ENCODE assay signal across 10 cellular contexts in the genomic region with DNA sequence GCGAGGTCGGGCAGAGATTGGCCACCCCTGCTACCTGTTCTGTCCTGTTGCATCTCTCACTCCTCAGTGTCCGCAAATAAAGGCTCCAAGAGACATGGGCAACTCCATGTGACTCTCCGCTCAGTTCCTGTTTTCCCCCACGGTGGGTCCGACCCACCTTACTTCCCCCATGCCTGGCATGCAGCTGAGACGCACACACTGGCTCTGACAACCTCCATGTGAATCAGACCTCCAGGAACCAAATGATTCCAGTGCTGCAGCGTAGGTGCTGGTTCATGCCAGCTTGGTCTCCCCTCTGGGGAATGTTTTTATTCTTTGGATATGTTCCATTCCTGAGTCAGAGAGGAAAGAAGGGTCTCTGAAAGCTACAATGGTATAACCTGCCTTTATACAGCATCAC.
DNase-seq lines count a peak whose midpoint lies in the region; ATAC-seq and TF ChIP-seq lines count a peak whose summit lies in the region.
"Had no signal": no experiment of that assay in that cellular context is flagged by ENCODE, and none has a peak within 500 bp of the region (broad histone marks: within the 10 kb centered on the region; RNA-seq: fewer than 3 reads in every experiment).

No MANE protein-coding gene starts in this region.

- H2AFZ ChIP-seq in neuronal stem cell (ENCODE audit: low read length) = no peak overlapping the region

- H2BK5ac ChIP-seq in neuronal stem cell (ENCODE audit: low read length) = no peak overlapping the region

- H3K4ac ChIP-seq in neuronal stem cell (ENCODE audit: low read length) = no peak overlapping the region

- H3K79me1 ChIP-seq in neuronal stem cell (ENCODE audit: low read depth, low read length) = no peaks in the 10 kb centered on the region

- no peaks in the 10 kb centered on the region for H4K20me1 ChIP-seq in BLaER1

- H3K9ac ChIP-seq in BLaER1 = peak overlapping the region; percentile 78
- no peak overlapping the region for H3K9ac ChIP-seq in neuronal stem cell (ENCODE audit: low read depth, low read length, poor library complexity)

- H3K23ac ChIP-seq in neuronal stem cell (ENCODE audit: low read depth, low read length, poor library complexity) = no peak overlapping the region

- no peaks in the 10 kb centered on the region for H3K27me3 ChIP-seq in BLaER1
- no peaks in the 10 kb centered on the region for H3K27me3 ChIP-seq in ascending aorta
- H3K27me3 ChIP-seq in neuronal stem cell (ENCODE audit: control insufficient read depth in 3 of 3, insufficient read depth in 3 of 3, low read depth in 1 of 3, low read length in 3 of 3) = no peaks in the 10 kb centered on the region

- in situ Hi-C loops in GM13976 (cut with MboI; ENCODE audit: low sequenced_read_pairs, unreplicated experiment) = no loop called here

- no peak overlapping the region for H4K91ac ChIP-seq in neuronal stem cell (ENCODE audit: low read depth, low read length, poor library complexity)

- H2BK120ac ChIP-seq in neuronal stem cell (ENCODE audit: low read depth, low read length) = no peak overlapping the region

- H3K9me3 ChIP-seq in BLaER1 (no peaks in the 10 kb centered on the region), ascending aorta (no peaks in the 10 kb centered on the region), neuronal stem cell (replicated peaks in 1 of 2; ENCODE audit: control insufficient read depth in 2 of 2, insufficient read depth in 1 of 2, low read depth in 1 of 2, low read length in 2 of 2) (peaks cover 2 to 13% of the 10 kb centered on the region in 2 donors)

- 0 out of 2 replicates have a peak overlapping the region, but pooled peaks have one; percentile 22 for H3K4me3 ChIP-seq in BLaER1
- no peak overlapping the region for H3K4me3 ChIP-seq in ascending aorta
- no peak overlapping the region for H3K4me3 ChIP-seq in neuronal stem cell (ENCODE audit: low read length in 2 of 2)

- H3K4me2 ChIP-seq in BLaER1 = peak overlapping the region; percentile 97
- H3K4me2 ChIP-seq in neuronal stem cell (ENCODE audit: insufficient read depth, low read length, poor library complexity, severe bottlenecking) = no peak overlapping the region

- no peak overlapping the region for H4K8ac ChIP-seq in neuronal stem cell (ENCODE audit: low read depth, low read length)

- peak overlapping the region; percentile 65 for H3K18ac ChIP-seq in neuronal stem cell (ENCODE audit: low read length)

- H3K14ac ChIP-seq in neuronal stem cell (ENCODE audit: low read length) = peak overlapping the region; percentile 33

- DNase-seq in GM13976 (ENCODE audit: low spot score) (peak; percentile 12), ascending aorta (ENCODE audit: low spot score in 2 of 2) (no peak), neuronal stem cell (ENCODE audit: low spot score) (no peak), NCI-H524 (lab: John Stamatoyannopoulos, UW) (no peak), superior temporal gyrus (ENCODE audit: extremely low spot score) (no peak), left ventricle myocardium superior (no peak)
- DNase-seq: cortex of kidney, NCI-H1092 treated with DMSO at 0.1 percent for 48 hours had no signal

- intact Hi-C loops in ascending aorta (cut with DNase I) = loop anchor here (5.0 kb wide), 1 partner anchor 87 kb away; no protein-coding TSS in a partner anchor
- intact Hi-C loops in left ventricle myocardium superior (cut with micrococcal nuclease) = no loop called here

- H3K4me1 ChIP-seq in BLaER1 = peaks cover 80% of the 10 kb centered on the region
- peaks cover 13 to 40% of the 10 kb centered on the region in 2 donors for H3K4me1 ChIP-seq in ascending aorta
- peaks cover 14 to 18% of the 10 kb centered on the region in 2 donors for H3K4me1 ChIP-seq in neuronal stem cell (ENCODE audit: control insufficient read depth in 2 of 2, insufficient read depth in 1 of 2, low read depth in 1 of 2, low read length in 2 of 2)

- WGBS in neuronal stem cell (ENCODE audit: extremely low coverage in 2 of 2, insufficient read length in 2 of 2, insufficient replicate concordance in 1 of 2), 2 donors = no CpG with 5 or more reads among the region's 8 CpGs

- H2BK12ac ChIP-seq in neuronal stem cell (ENCODE audit: low read length) = no peak overlapping the region

- TF ChIP-seq CTCF in GM13976 (IDR thresholded peaks at IDR 0.05; ENCODE audit: borderline replicate concordance, control extremely low read depth, extremely low read depth, insufficient read depth, missing control alignments) (no peak), ascending aorta (IDR thresholded peaks at IDR 0.05) (no peak)

- peak overlapping the region; percentile 3 for H2AK5ac ChIP-seq in neuronal stem cell (ENCODE audit: low read depth, low read length)

- ATAC-seq in GM21825 (IDR thresholded peaks at IDR 0.05; ENCODE audit: unreplicated experiment) (no peak), left ventricle myocardium superior (no peak)

- H3K27ac ChIP-seq in BLaER1 (peak overlapping the region; percentile 95), ascending aorta (peak overlapping the region; percentile 66 to 76), neuronal stem cell (replicated peaks; ENCODE audit: low read length) (no peak overlapping the region)

- H3K36me3 ChIP-seq in BLaER1 (peaks cover 6% of the 10 kb centered on the region; the same call in 1 of the 2 replicates), ascending aorta (no peaks in the 10 kb centered on the region), neuronal stem cell (replicated peaks in 1 of 2; ENCODE audit: control insufficient read depth in 2 of 2, insufficient read depth in 2 of 2, low read length in 2 of 2) (no peaks in the 10 kb centered on the region)

- no peak overlapping the region for H2BK15ac ChIP-seq in neuronal stem cell (ENCODE audit: low read length)
